In the genomic region with DNA sequence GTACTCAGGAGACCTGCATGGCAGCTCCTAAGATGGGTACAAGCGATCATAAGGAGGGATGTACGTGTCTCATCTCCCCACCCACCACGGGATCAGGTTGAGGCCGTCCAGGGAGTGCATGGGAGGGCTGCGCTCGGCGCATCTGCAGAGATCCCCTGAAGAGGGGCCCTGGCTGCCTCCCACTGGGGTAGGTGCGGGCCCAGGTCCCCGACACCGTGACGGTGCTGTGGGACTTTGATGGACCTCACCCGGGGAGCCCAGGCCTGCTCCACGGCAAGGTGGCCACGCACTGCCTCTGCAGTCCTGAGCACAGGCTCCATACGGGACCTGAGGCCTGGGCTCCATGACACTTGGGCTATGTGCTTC, we compare ENCODE assay signal across 21 cellular contexts. TPM values are rescaled to one million over a fixed set of nuclear protein-coding genes. Genes with fewer than 3 reads are reported as not detected.
DNase-seq lines count a peak whose midpoint lies in the region; ATAC-seq lines count a peak whose summit lies in the region.
"Had no signal": no experiment of that assay in that cellular context is flagged by ENCODE, and none has a peak within 500 bp of the region (broad histone marks: within the 10 kb centered on the region; RNA-seq: fewer than 3 reads in every experiment).

No MANE protein-coding gene starts in this region.

- H3K36me3 Mint-ChIP-seq in natural killer cell treated with Interleukin-12 subunit alpha and Interleukin-12 subunit beta and Interleukin-15 and Interleukin-18, amount 100 ng/mL, for 72 hours = peaks cover 13% of the 10 kb centered on the region

- ATAC-seq in stimulated activated naive CD8-positive, alpha-beta T cell treated with anti-CD3 and anti-CD28 coated beads, Interleukin-15, amount 100 ng/mL, for 72 hours = peak; percentile 24
- ATAC-seq in stimulated activated naive CD8-positive, alpha-beta T cell treated with anti-CD3 and anti-CD28 coated beads, Interleukin-15, Interleukin-2, amounts not matched to agents 100 U/mL and 50 U/mL, for 24 hours = no peak
- ATAC-seq in natural killer cell treated with Interleukin-12 subunit alpha and Interleukin-12 subunit beta and Interleukin-15 and Interleukin-18, amount 100 ng/mL, for 72 hours = peak in 1 of 2 donors; percentile 4
- no peak for ATAC-seq in HG02759 (IDR thresholded peaks at IDR 0.05; ENCODE audit: unreplicated experiment)
- ATAC-seq: pancreas, T-cell had no signal

- no peaks in the 10 kb centered on the region for H3K27me3 Mint-ChIP-seq in stimulated activated naive CD8-positive, alpha-beta T cell treated with anti-CD3 and anti-CD28 coated beads, Interleukin-15, amount 100 ng/mL, for 72 hours
- no peaks in the 10 kb centered on the region for H3K27me3 Mint-ChIP-seq in natural killer cell treated with Interleukin-12 subunit alpha and Interleukin-12 subunit beta and Interleukin-15 and Interleukin-18, amount 100 ng/mL, for 72 hours
- H3K27me3 Mint-ChIP-seq: activated CD4-positive, alpha-beta memory T cell treated with anti-CD3 and anti-CD28 coated beads for 36 hours; activated naive CD4-positive, alpha-beta T cell treated with anti-CD3 and anti-CD28 coated beads, Interleukin-2, amount 50 U/mL, for 24 hours; stimulated activated naive CD8-positive, alpha-beta T cell treated with anti-CD3 and anti-CD28 coated beads, Interleukin-15, Interleukin-2, amounts not matched to agents 100 ng/mL and 50 ng/mL, for 24 hours; T-cell had no signal

- H3K4me3 Mint-ChIP-seq in stimulated activated naive CD8-positive, alpha-beta T cell treated with anti-CD3 and anti-CD28 coated beads, Interleukin-15, amount 100 ng/mL, for 72 hours = no peak overlapping the region
- H3K4me3 Mint-ChIP-seq in natural killer cell treated with Interleukin-12 subunit alpha and Interleukin-12 subunit beta and Interleukin-15 and Interleukin-18, amount 100 ng/mL, for 72 hours = no peak overlapping the region
- H3K4me3 Mint-ChIP-seq: activated CD4-positive, alpha-beta memory T cell treated with anti-CD3 and anti-CD28 coated beads for 36 hours; activated naive CD4-positive, alpha-beta T cell treated with anti-CD3 and anti-CD28 coated beads, Interleukin-2, amount 50 U/mL, for 24 hours; activated T-helper 1 cell treated with anti-CD3 and anti-CD28 coated beads, Interleukin-12 subunit alpha, Interleukin-12 subunit beta, Interleukin-2, Interleukin-4 antibody, amounts not matched to agents 30 ng/mL and 10 ng/mL and 1 ng/mL, durations not matched to agents 14 hours and 24 hours and 36 hours; stimulated activated naive CD8-positive, alpha-beta T cell treated with anti-CD3 and anti-CD28 coated beads, Interleukin-15, Interleukin-2, amounts not matched to agents 100 ng/mL and 50 ng/mL, for 24 hours; T-cell had no signal

- no peak for DNase-seq in stimulated activated naive CD8-positive, alpha-beta T cell treated with anti-CD3 and anti-CD28 coated beads, Interleukin-15, amount 100 ng/mL, for 72 hours
- no peak for DNase-seq in stimulated activated naive CD8-positive, alpha-beta T cell treated with anti-CD3 and anti-CD28 coated beads, Interleukin-15, Interleukin-2, amounts not matched to agents 100 U/mL and 50 U/mL, for 24 hours
- DNase-seq in caudate nucleus (lab: John Stamatoyannopoulos, UW) (no peak), HK-2 (ENCODE audit: unreplicated experiment) (no peak), NCI-H526 (lab: John Stamatoyannopoulos, UW) (no peak)
- peak; percentile 59 for DNase-seq in natural killer cell treated with Interleukin-12 subunit alpha and Interleukin-12 subunit beta and Interleukin-15 and Interleukin-18, amount 100 ng/mL, for 72 hours (ENCODE audit: low spot score)
- DNase-seq: activated CD4-positive, alpha-beta memory T cell treated with anti-CD3 and anti-CD28 coated beads for 36 hours; activated CD8-positive, alpha-beta memory T cell treated with anti-CD3 and anti-CD28 coated beads, Interleukin-2, amount 50 U/mL, for 4 hours; dermis blood vessel endothelial cell; NCI-H1417; NCI-H2029 treated with DMSO at 0.1 percent for 48 hours; NCI-H345; NCI-H774; T-cell; thyroid gland had no signal

- H3K27ac ChIP-seq in caudate nucleus (ENCODE audit: low read depth, low read length) = peak overlapping the region; percentile 59
- H3K27ac ChIP-seq: KMS-11, pancreas, thyroid gland had no signal

- H3K9me3 Mint-ChIP-seq in stimulated activated naive CD8-positive, alpha-beta T cell treated with anti-CD3 and anti-CD28 coated beads, Interleukin-15, amount 100 ng/mL, for 72 hours = peaks cover 0 to 14% of the 10 kb centered on the region in 2 donors
- no peaks in the 10 kb centered on the region for H3K9me3 Mint-ChIP-seq in natural killer cell treated with Interleukin-12 subunit alpha and Interleukin-12 subunit beta and Interleukin-15 and Interleukin-18, amount 100 ng/mL, for 72 hours
- H3K9me3 Mint-ChIP-seq: activated CD4-positive, alpha-beta memory T cell treated with anti-CD3 and anti-CD28 coated beads for 36 hours; activated naive CD4-positive, alpha-beta T cell treated with anti-CD3 and anti-CD28 coated beads, Interleukin-2, amount 50 U/mL, for 24 hours; activated T-helper 1 cell treated with anti-CD3 and anti-CD28 coated beads, Interleukin-12 subunit alpha, Interleukin-12 subunit beta, Interleukin-2, Interleukin-4 antibody, amounts not matched to agents 30 ng/mL and 10 ng/mL and 1 ng/mL, durations not matched to agents 14 hours and 24 hours and 36 hours; stimulated activated naive CD8-positive, alpha-beta T cell treated with anti-CD3 and anti-CD28 coated beads, Interleukin-15, Interleukin-2, amounts not matched to agents 100 ng/mL and 50 ng/mL, for 24 hours; T-cell had no signal

- H3K4me1 Mint-ChIP-seq in stimulated activated naive CD8-positive, alpha-beta T cell treated with anti-CD3 and anti-CD28 coated beads, Interleukin-15, amount 100 ng/mL, for 72 hours = peaks cover 13% of the 10 kb centered on the region
- H3K4me1 Mint-ChIP-seq in natural killer cell treated with Interleukin-12 subunit alpha and Interleukin-12 subunit beta and Interleukin-15 and Interleukin-18, amount 100 ng/mL, for 72 hours (ENCODE audit: low read depth in 2 of 2) = peaks cover 9 to 19% of the 10 kb centered on the region in 2 donors

- peak overlapping the region in 1 of 2 donors; percentile 63 for H3K27ac Mint-ChIP-seq in stimulated activated naive CD8-positive, alpha-beta T cell treated with anti-CD3 and anti-CD28 coated beads, Interleukin-15, amount 100 ng/mL, for 72 hours
- no peak overlapping the region for H3K27ac Mint-ChIP-seq in natural killer cell treated with Interleukin-12 subunit alpha and Interleukin-12 subunit beta and Interleukin-15 and Interleukin-18, amount 100 ng/mL, for 72 hours
- H3K27ac Mint-ChIP-seq: activated CD4-positive, alpha-beta memory T cell treated with anti-CD3 and anti-CD28 coated beads for 36 hours; activated naive CD4-positive, alpha-beta T cell treated with anti-CD3 and anti-CD28 coated beads, Interleukin-2, amount 50 U/mL, for 24 hours; activated T-helper 1 cell treated with anti-CD3 and anti-CD28 coated beads, Interleukin-12 subunit alpha, Interleukin-12 subunit beta, Interleukin-2, Interleukin-4 antibody, amounts not matched to agents 30 ng/mL and 10 ng/mL and 1 ng/mL, durations not matched to agents 14 hours and 24 hours and 36 hours; stimulated activated naive CD8-positive, alpha-beta T cell treated with anti-CD3 and anti-CD28 coated beads, Interleukin-15, Interleukin-2, amounts not matched to agents 100 ng/mL and 50 ng/mL, for 24 hours; T-cell had no signal

RNA-seq across cellular contexts. Expression of gene GET4, which starts 12.7 kb away (rescaled TPM):
- total RNA-seq in natural killer cell treated with Interleukin-12 subunit alpha and Interleukin-12 subunit beta and Interleukin-15 and Interleukin-18, amount 100 ng/mL, for 72 hours = 10 to 100 TPM; 42.8 to 44.5 TPM

RNA-seq across cellular contexts. Expression of gene SUN1, which starts 56.7 kb away (rescaled TPM):
- 10 to 100 TPM; 34.3 to 50.4 TPM for total RNA-seq in natural killer cell treated with Interleukin-12 subunit alpha and Interleukin-12 subunit beta and Interleukin-15 and Interleukin-18, amount 100 ng/mL, for 72 hours
